ENCODE assay signal across 9 cellular contexts in the genomic region with DNA sequence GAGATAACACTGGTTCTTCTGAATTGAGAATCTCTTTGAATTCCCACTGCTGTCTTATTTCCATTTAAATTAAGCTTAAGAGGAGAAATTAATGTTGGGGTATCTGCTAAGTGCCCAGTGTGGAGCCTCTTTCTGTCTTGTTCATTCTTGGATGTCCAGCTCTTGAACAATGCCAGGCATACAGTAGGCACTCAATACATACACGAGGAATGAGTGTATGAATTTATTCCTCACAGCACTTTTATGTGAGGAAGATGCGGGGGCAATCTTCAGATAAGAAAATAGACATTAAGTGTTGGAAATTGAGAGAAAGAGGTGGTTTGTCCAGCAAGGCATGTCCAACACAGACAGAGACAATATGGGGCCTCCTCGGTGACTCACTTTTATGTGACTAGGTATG. TPM values are rescaled to one million over a fixed set of nuclear protein-coding genes. Genes with fewer than 3 reads are reported as not detected.
A peak's percentile ranks its signal among the peaks of the same experiment; 100 is the strongest.
DNase-seq lines count a peak whose midpoint lies in the region; ATAC-seq, FAIRE-seq and TF ChIP-seq lines count a peak whose summit lies in the region.
"Had no signal": no experiment of that assay in that cellular context is flagged by ENCODE, and none has a peak within 500 bp of the region (broad histone marks: within the 10 kb centered on the region; RNA-seq: fewer than 3 reads in every experiment).

No MANE protein-coding gene starts in this region.

- no peaks in the 10 kb centered on the region for H3K9me3 ChIP-seq in upper lobe of right lung

- peaks cover 5% of the 10 kb centered on the region for H3K27me3 ChIP-seq in upper lobe of right lung

- intact Hi-C loops in upper lobe of right lung (cut with DNase I): no loop called here

- no peak for TF ChIP-seq CTCF in upper lobe of right lung (IDR thresholded peaks at IDR 0.05)

- no peak for ATAC-seq in activated naive CD8-positive, alpha-beta T cell treated with anti-CD3 and anti-CD28 coated beads, Interleukin-2, amount 10 ng/mL, durations not matched to agents 7 days and 5 days (ENCODE audit: low read depth)
- ATAC-seq in memory B cell (ENCODE audit: low read depth) (no peak), upper lobe of right lung (no peak)

- no peaks in the 10 kb centered on the region for H3K9me3 Mint-ChIP-seq in activated naive CD4-positive, alpha-beta T cell treated with anti-CD3 and anti-CD28 coated beads, Interleukin-2, amount 50 U/mL, for 24 hours
- peaks cover 1% of the 10 kb centered on the region for H3K9me3 Mint-ChIP-seq in activated naive CD8-positive, alpha-beta T cell treated with anti-CD3 and anti-CD28 coated beads, Interleukin-2, amount 10 ng/mL, durations not matched to agents 7 days and 5 days
- no peaks in the 10 kb centered on the region for H3K9me3 Mint-ChIP-seq in memory B cell

- H3K36me3 ChIP-seq in upper lobe of right lung: no peaks in the 10 kb centered on the region

- no peak for FAIRE-seq in GM19239 (lab: Jason Lieb, UNC)

- H3K27ac ChIP-seq in upper lobe of right lung: peak overlapping the region; percentile 55

- POLR2A ChIA-PET in activated naive CD8-positive, alpha-beta T cell treated with anti-CD3 and anti-CD28 coated beads, Interleukin-2, amount 10 ng/mL, durations not matched to agents 7 days and 5 days (lab: Charles Lee): interaction anchor here (1.0 to 3.4 kb wide), 4 partner anchors 11 to 38 kb away, joined by 6 to 67 read pairs (median 8); a partner anchor contains a TSS
- POLR2A ChIA-PET in HEK293T (lab: Yijun Ruan, JAX): interaction anchor here (1.0 to 2.1 kb wide), 8 partner anchors 10 to 195 kb away, joined by 3 to 39 read pairs (median 4); a partner anchor contains a TSS

- peaks cover 6% of the 10 kb centered on the region for H3K4me1 ChIP-seq in upper lobe of right lung

- CTCF ChIA-PET in HEK293T (lab: Yijun Ruan, JAX): interaction anchor here (0.9 to 1.6 kb wide), 4 partner anchors 8 to 120 kb away, joined by 4 to 7 read pairs (median 4); no protein-coding TSS in a partner anchor

- no peak for DNase-seq in activated naive CD4-positive, alpha-beta T cell treated with Interleukin-2 at 50 U/mL for 16 hours
- no peak for DNase-seq in activated naive CD8-positive, alpha-beta T cell treated with anti-CD3 and anti-CD28 coated beads, Interleukin-2, amount 10 ng/mL, durations not matched to agents 7 days and 5 days
- no peak for DNase-seq in memory B cell (ENCODE audit: low spot score in 2 of 2)
- no peak for DNase-seq in upper lobe of right lung
- DNase-seq in HEK293T (ENCODE audit: extremely low spot score): no peak
- no peak for DNase-seq in GM19239 (ENCODE audit: insufficient read length, low spot score)
- no peak for DNase-seq in hepatic stellate cell (ENCODE audit: low spot score)
- DNase-seq: midbrain had no signal

- peaks cover 6% of the 10 kb centered on the region for H3K27me3 Mint-ChIP-seq in activated naive CD4-positive, alpha-beta T cell treated with anti-CD3 and anti-CD28 coated beads, Interleukin-2, amount 50 U/mL, for 24 hours
- H3K27me3 Mint-ChIP-seq in activated naive CD8-positive, alpha-beta T cell treated with anti-CD3 and anti-CD28 coated beads, Interleukin-2, amount 10 ng/mL, durations not matched to agents 7 days and 5 days: peaks cover 22% of the 10 kb centered on the region
- H3K27me3 Mint-ChIP-seq in memory B cell: peaks cover 8% of the 10 kb centered on the region

- H3K4me3 ChIP-seq in upper lobe of right lung: no peak overlapping the region

- H3K36me3 Mint-ChIP-seq in activated naive CD4-positive, alpha-beta T cell treated with anti-CD3 and anti-CD28 coated beads, Interleukin-2, amount 50 U/mL, for 24 hours: no peaks in the 10 kb centered on the region
- H3K36me3 Mint-ChIP-seq in activated naive CD8-positive, alpha-beta T cell treated with anti-CD3 and anti-CD28 coated beads, Interleukin-2, amount 10 ng/mL, durations not matched to agents 7 days and 5 days: peaks cover 6% of the 10 kb centered on the region
- peaks cover 2% of the 10 kb centered on the region for H3K36me3 Mint-ChIP-seq in memory B cell

- H3K27ac Mint-ChIP-seq in activated naive CD4-positive, alpha-beta T cell treated with anti-CD3 and anti-CD28 coated beads, Interleukin-2, amount 50 U/mL, for 24 hours: peak overlapping the region; percentile 97
- peak overlapping the region; percentile 94 for H3K27ac Mint-ChIP-seq in activated naive CD8-positive, alpha-beta T cell treated with anti-CD3 and anti-CD28 coated beads, Interleukin-2, amount 10 ng/mL, durations not matched to agents 7 days and 5 days
- peak overlapping the region; percentile 48 for H3K27ac Mint-ChIP-seq in memory B cell

- peak overlapping the region; percentile 70 for H3K4me3 Mint-ChIP-seq in activated naive CD4-positive, alpha-beta T cell treated with anti-CD3 and anti-CD28 coated beads, Interleukin-2, amount 50 U/mL, for 24 hours
- H3K4me3 Mint-ChIP-seq in activated naive CD8-positive, alpha-beta T cell treated with anti-CD3 and anti-CD28 coated beads, Interleukin-2, amount 10 ng/mL, durations not matched to agents 7 days and 5 days: peak overlapping the region; percentile 82
- H3K4me3 Mint-ChIP-seq in memory B cell: no peak overlapping the region

- peaks cover 36% of the 10 kb centered on the region for H3K4me1 Mint-ChIP-seq in activated naive CD4-positive, alpha-beta T cell treated with anti-CD3 and anti-CD28 coated beads, Interleukin-2, amount 50 U/mL, for 24 hours
- H3K4me1 Mint-ChIP-seq in activated naive CD8-positive, alpha-beta T cell treated with anti-CD3 and anti-CD28 coated beads, Interleukin-2, amount 10 ng/mL, durations not matched to agents 7 days and 5 days: peaks cover 18% of the 10 kb centered on the region
- H3K4me1 Mint-ChIP-seq in memory B cell: peaks cover 9% of the 10 kb centered on the region

TF ChIP-seq in HEK293T, 16 proteins besides CTCF, POLR2A, EP300 and RAD21:
- TF ChIP-seq LEF1 (IDR thresholded peaks at IDR 0.05; ENCODE audit: borderline replicate concordance): no peak
- TF ChIP-seq SP1 (IDR thresholded peaks at IDR 0.05): no peak
- TF ChIP-seq NFRKB (IDR thresholded peaks at IDR 0.05): no peak
- no peak for TF ChIP-seq ARNT (IDR thresholded peaks at IDR 0.05)
- TF ChIP-seq ZNF384 (IDR thresholded peaks at IDR 0.05): no peak
- no peak for TF ChIP-seq HDGF (IDR thresholded peaks at IDR 0.05; ENCODE audit: borderline replicate concordance)
- no peak for TF ChIP-seq FOXK2 (IDR thresholded peaks at IDR 0.05)
- no peak for TF ChIP-seq CTBP1 (IDR thresholded peaks at IDR 0.05; ENCODE audit: borderline replicate concordance)
- no peak for TF ChIP-seq ELF4 (IDR thresholded peaks at IDR 0.05)
- TF ChIP-seq L3MBTL2 (conservative IDR thresholded peaks at IDR 0.05): no peak
- TF ChIP-seq FOXM1 (IDR thresholded peaks at IDR 0.05; ENCODE audit: borderline replicate concordance): no peak
- no peak for TF ChIP-seq BHLHE40 (IDR thresholded peaks at IDR 0.05; ENCODE audit: borderline replicate concordance)
- TF ChIP-seq TARDBP (IDR thresholded peaks at IDR 0.05): no peak
- TF ChIP-seq, protein P1, sequence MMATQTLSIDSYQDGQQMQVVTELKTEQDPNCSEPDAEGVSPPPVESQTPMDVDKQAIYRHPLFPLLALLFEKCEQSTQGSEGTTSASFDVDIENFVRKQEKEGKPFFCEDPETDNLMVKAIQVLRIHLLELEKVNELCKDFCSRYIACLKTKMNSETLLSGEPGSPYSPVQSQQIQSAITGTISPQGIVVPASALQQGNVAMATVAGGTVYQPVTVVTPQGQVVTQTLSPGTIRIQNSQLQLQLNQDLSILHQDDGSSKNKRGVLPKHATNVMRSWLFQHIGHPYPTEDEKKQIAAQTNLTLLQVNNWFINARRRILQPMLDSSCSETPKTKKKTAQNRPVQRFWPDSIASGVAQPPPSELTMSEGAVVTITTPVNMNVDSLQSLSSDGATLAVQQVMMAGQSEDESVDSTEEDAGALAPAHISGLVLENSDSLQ (IDR thresholded peaks at IDR 0.05): no peak
- no peak for TF ChIP-seq SUZ12 (IDR thresholded peaks at IDR 0.05)
- no peak for TF ChIP-seq FOXA1 (IDR thresholded peaks at IDR 0.05)

RNA-seq across cellular contexts. Expression of a gene that starts 11.8 kb away (rescaled TPM):
- total RNA-seq in activated naive CD8-positive, alpha-beta T cell treated with anti-CD3 and anti-CD28 coated beads, Interleukin-2, amount 10 ng/mL, durations not matched to agents 7 days and 5 days: 10 to 100 TPM; 13.1 to 13.8 TPM
- 28.9 TPM for total RNA-seq in upper lobe of right lung
